ENCODE assay signal across 15 cellular contexts in the genomic region with DNA sequence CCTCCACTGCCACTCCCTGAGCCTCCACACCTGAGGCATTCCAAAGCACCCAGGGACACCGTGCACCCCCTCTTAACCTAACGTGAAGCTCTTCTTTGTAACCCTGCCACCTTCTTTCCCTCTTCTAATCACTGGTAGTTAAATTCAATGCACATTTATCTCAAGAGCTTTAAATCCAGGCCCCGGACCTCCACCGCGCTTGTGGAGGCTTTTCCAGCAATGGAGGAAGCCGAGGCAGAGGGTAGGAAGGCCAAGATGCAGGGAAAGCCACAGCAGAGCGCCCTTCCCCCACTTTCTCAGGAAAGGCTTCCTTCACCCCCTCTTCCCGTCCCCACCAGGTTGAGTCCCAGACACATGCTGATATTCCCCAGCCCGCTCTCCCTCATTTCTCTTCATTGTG. TPM values are rescaled to one million over a fixed set of nuclear protein-coding genes. Genes with fewer than 3 reads are reported as not detected.
DNase-seq lines count a peak whose midpoint lies in the region; ATAC-seq and TF ChIP-seq lines count a peak whose summit lies in the region.
"Had no signal": no experiment of that assay in that cellular context is flagged by ENCODE, and none has a peak within 500 bp of the region (broad histone marks: within the 10 kb centered on the region; RNA-seq: fewer than 3 reads in every experiment).

No MANE protein-coding gene starts in this region.

- no peak for ATAC-seq in RWPE2 (ENCODE audit: low read depth)
- ATAC-seq in left lobe of liver = no peak
- no peak for ATAC-seq in GM21717 (IDR thresholded peaks at IDR 0.05; ENCODE audit: unreplicated experiment)

- CTCF ChIA-PET in Calu3 (lab: Charles Lee) = interaction anchor here (0.6 kb wide), 1 partner anchor 19 kb away, joined by 3 read pairs; no protein-coding TSS in a partner anchor

- peaks cover 64% of the 10 kb centered on the region for H3K27me3 ChIP-seq in RWPE2 (ENCODE audit: insufficient read depth, poor library complexity, severe bottlenecking)
- H3K27me3 ChIP-seq: testis had no signal

- H3K27ac Mint-ChIP-seq in Calu3 (ENCODE audit: unreplicated experiment) (no peak overlapping the region), progenitor cell of endocrine pancreas (no peak overlapping the region), HFFc6 (no peak overlapping the region)
- H3K27ac Mint-ChIP-seq: activated T-helper 1 cell treated with anti-CD3 and anti-CD28 coated beads, Interleukin-12 subunit alpha, Interleukin-12 subunit beta, Interleukin-2, Interleukin-4 antibody, amounts not matched to agents 30 ng/mL and 10 ng/mL and 1 ng/mL, durations not matched to agents 14 hours and 24 hours and 36 hours had no signal

- intact Hi-C loops in Calu3 (cut with micrococcal nuclease; ENCODE audit: unreplicated experiment) = no loop called here

- H3K27ac ChIP-seq in RWPE2 (ENCODE audit: poor library complexity, severe bottlenecking) = no peak overlapping the region
- H3K27ac ChIP-seq: BLaER1, KMS-11, pancreas, SK-N-MC, testis had no signal

- H3K27me3 Mint-ChIP-seq in Calu3 (ENCODE audit: unreplicated experiment) = peaks cover 97% of the 10 kb centered on the region
- H3K27me3 Mint-ChIP-seq in progenitor cell of endocrine pancreas = peaks cover 82% of the 10 kb centered on the region
- peaks cover 55% of the 10 kb centered on the region for H3K27me3 Mint-ChIP-seq in HFFc6 (ENCODE audit: insufficient read depth)

- H3K36me3 Mint-ChIP-seq in Calu3 (ENCODE audit: insufficient read depth, unreplicated experiment) (no peaks in the 10 kb centered on the region), progenitor cell of endocrine pancreas (ENCODE audit: insufficient read depth) (no peaks in the 10 kb centered on the region), HFFc6 (ENCODE audit: low read depth) (no peaks in the 10 kb centered on the region)

- H3K36me3 ChIP-seq in RWPE2 (ENCODE audit: low read depth) = no peaks in the 10 kb centered on the region
- H3K36me3 ChIP-seq: BLaER1, pancreas had no signal

- H3K4me1 ChIP-seq in RWPE2 (ENCODE audit: insufficient read depth, poor library complexity, severe bottlenecking) = no peaks in the 10 kb centered on the region
- H3K4me1 ChIP-seq: pancreas, testis had no signal

- DNase-seq in Calu3 (no peak), RWPE2 (ENCODE audit: low spot score) (peak; percentile 35), left lobe of liver (ENCODE audit: low spot score) (peak; percentile 28), progenitor cell of endocrine pancreas (ENCODE audit: low spot score, unreplicated experiment) (no peak), NCI-H187 treated with DMSO at 0.1 percent for 48 hours (lab: John Stamatoyannopoulos, UW) (no peak), HFFc6 (no peak)
- DNase-seq: caudate nucleus; effector CD8-positive, alpha-beta T cell had no signal

- H3K9me3 ChIP-seq in RWPE2 (ENCODE audit: severe bottlenecking) = no peaks in the 10 kb centered on the region
- H3K9me3 ChIP-seq: BLaER1, pancreas, testis had no signal

- H3K9me3 Mint-ChIP-seq in Calu3 (ENCODE audit: low read depth, unreplicated experiment) (no peaks in the 10 kb centered on the region), progenitor cell of endocrine pancreas (ENCODE audit: low read depth) (no peaks in the 10 kb centered on the region), HFFc6 (no peaks in the 10 kb centered on the region)
- H3K9me3 Mint-ChIP-seq: activated T-helper 1 cell treated with anti-CD3 and anti-CD28 coated beads, Interleukin-12 subunit alpha, Interleukin-12 subunit beta, Interleukin-2, Interleukin-4 antibody, amounts not matched to agents 30 ng/mL and 10 ng/mL and 1 ng/mL, durations not matched to agents 14 hours and 24 hours and 36 hours had no signal

- no TSS peak for BruUV-seq in Calu3 (replicated peaks; lab: Mats Ljungman, UMichigan)

- peaks cover 6% of the 10 kb centered on the region for H3K4me1 Mint-ChIP-seq in Calu3 (ENCODE audit: low read depth, unreplicated experiment)
- peaks cover 6% of the 10 kb centered on the region for H3K4me1 Mint-ChIP-seq in progenitor cell of endocrine pancreas (ENCODE audit: low read depth)
- H3K4me1 Mint-ChIP-seq in HFFc6 (ENCODE audit: low read depth) = peaks cover 7% of the 10 kb centered on the region

- H3K4me3 ChIP-seq in RWPE2 (ENCODE audit: severe bottlenecking) = no peak overlapping the region

- H3K4me3 Mint-ChIP-seq in Calu3 (ENCODE audit: low read depth, unreplicated experiment) (peak overlapping the region; percentile 47), progenitor cell of endocrine pancreas (ENCODE audit: low read depth) (peak overlapping the region; percentile 56), HFFc6 (no peak overlapping the region)
- H3K4me3 Mint-ChIP-seq: activated T-helper 1 cell treated with anti-CD3 and anti-CD28 coated beads, Interleukin-12 subunit alpha, Interleukin-12 subunit beta, Interleukin-2, Interleukin-4 antibody, amounts not matched to agents 30 ng/mL and 10 ng/mL and 1 ng/mL, durations not matched to agents 14 hours and 24 hours and 36 hours had no signal

- no peak for TF ChIP-seq CTCF in Calu3 (IDR thresholded peaks at IDR 0.05; ENCODE audit: unreplicated experiment)
- TF ChIP-seq CTCF in RWPE2 (IDR thresholded peaks at IDR 0.05; ENCODE audit: poor library complexity, severe bottlenecking) = no peak
- TF ChIP-seq CTCF in progenitor cell of endocrine pancreas (IDR thresholded peaks at IDR 0.05; ENCODE audit: unreplicated experiment) = no peak
- TF ChIP-seq CTCF in HFFc6 (IDR thresholded peaks at IDR 0.05) = no peak

RNA-seq across cellular contexts. Expression of a gene that starts 0.7 kb away (rescaled TPM):
- total RNA-seq in Calu3 (2022) (not detected in 2 replicates), left lobe of liver (0.88 TPM), progenitor cell of endocrine pancreas (not detected in 2 replicates)
- total RNA-seq in HFFc6 (2021; fragmentation: NEBNext Ultra II Directional; extraction: Animal tissue kit (Norgen Biotek cat#: 25700)) = 1 to 10 TPM; 1.2 to 2.1 (median 1.4) TPM

Comparison
In these comparisons a context has a peak if more than half of its experiments do, and no peak if none do; other contexts are left out.
1. DNase-seq: peak in RWPE2 (single experiment) and left lobe of liver (single experiment); none in Calu3 (single experiment), progenitor cell of endocrine pancreas (single experiment), NCI-H187 treated with DMSO at 0.1 percent for 48 hours (single experiment) and HFFc6 (single experiment).